In genomic region chr15:48550822-48551525, GRCh38 we compare ENCODE assay signal across 18 cellular contexts.
DNase-seq lines count a peak whose midpoint lies in the region; ATAC-seq and TF ChIP-seq lines count a peak whose summit lies in the region.
"Had no signal": no experiment of that assay in that cellular context is flagged by ENCODE, and none has a peak within 500 bp of the region (broad histone marks: within the 10 kb centered on the region; RNA-seq: fewer than 3 reads in every experiment).

No MANE protein-coding gene starts in this region.

- intact Hi-C loops in Right ventricle myocardium superior (cut with DNase I): no loop called here
- intact Hi-C loops in cardiac septum (cut with DNase I): no loop called here

- H2AFZ ChIP-seq in mesenchymal stem cell (ENCODE audit: low read depth, low read length): no peak overlapping the region

- H3K4me1 Mint-ChIP-seq in activated CD4-positive, alpha-beta memory T cell treated with anti-CD3 and anti-CD28 coated beads, Interleukin-2, amount 10 ng/mL, durations not matched to agents 7 days and 5 days: no peaks in the 10 kb centered on the region
- H3K4me1 Mint-ChIP-seq: H9 had no signal

- no peak overlapping the region for H3K18ac ChIP-seq in mesenchymal stem cell (ENCODE audit: low read depth in 1 of 2, low read length in 2 of 2)

- H3K27me3 ChIP-seq in mesenchymal stem cell (ENCODE audit: control insufficient read depth in 1 of 2, insufficient read depth in 1 of 2, low read length in 2 of 2): no peaks in the 10 kb centered on the region
- H3K27me3 ChIP-seq: BLaER1, Peyer's patch had no signal

- H4K91ac ChIP-seq in mesenchymal stem cell (ENCODE audit: low read length): no peak overlapping the region

- H3K23ac ChIP-seq in mesenchymal stem cell (ENCODE audit: low read length in 2 of 2): no peak overlapping the region

- no peak overlapping the region for H2BK12ac ChIP-seq in mesenchymal stem cell (ENCODE audit: low read length in 2 of 2)

- 82% methylated on average over 2 of the region's 3 CpGs for WGBS in mesenchymal stem cell

- no peak overlapping the region for H2BK5ac ChIP-seq in mesenchymal stem cell (ENCODE audit: low read depth, low read length, poor library complexity, severe bottlenecking)

- DNase-seq in Right ventricle myocardium superior: no peak
- DNase-seq in cardiac septum (ENCODE audit: low spot score): no peak
- peak; percentile 35 for DNase-seq in fibroblast of mammary gland (ENCODE audit: low read depth)
- DNase-seq in mesenchymal stem cell: peak; percentile 63
- no peak for DNase-seq in GDM1 (lab: John Stamatoyannopoulos, UW)
- no peak for DNase-seq in NCI-H524 treated with DMSO at 0.1 percent for 48 hours (lab: John Stamatoyannopoulos, UW)
- no peak for DNase-seq in activated CD4-positive, alpha-beta memory T cell treated with anti-CD3 and anti-CD28 coated beads, Interleukin-2, amount 10 ng/mL, durations not matched to agents 7 days and 5 days
- DNase-seq: 8988T, COR-L47, DMS153, H9, NCI-H1417, NCI-H1930, NCI-H2171 treated with DMSO at 0.1 percent for 48 hours, NCI-H82, Peyer's patch had no signal

- no peak overlapping the region for H3K4me3 Mint-ChIP-seq in activated CD4-positive, alpha-beta memory T cell treated with anti-CD3 and anti-CD28 coated beads, Interleukin-2, amount 10 ng/mL, durations not matched to agents 7 days and 5 days
- H3K4me3 Mint-ChIP-seq: H9 had no signal

- H2BK120ac ChIP-seq in mesenchymal stem cell (ENCODE audit: low read depth, low read length): no peak overlapping the region

- H3K14ac ChIP-seq in mesenchymal stem cell (ENCODE audit: low read length in 2 of 2): no peak overlapping the region

- no peaks in the 10 kb centered on the region for H3K36me3 Mint-ChIP-seq in activated CD4-positive, alpha-beta memory T cell treated with anti-CD3 and anti-CD28 coated beads, Interleukin-2, amount 10 ng/mL, durations not matched to agents 7 days and 5 days (ENCODE audit: low read depth)

- H3K27ac ChIP-seq in mesenchymal stem cell (ENCODE audit: low read length, poor library complexity, severe bottlenecking): no peak overlapping the region
- H3K27ac ChIP-seq: BLaER1, Peyer's patch had no signal

- peaks cover 3% of the 10 kb centered on the region for H3K4me1 ChIP-seq in mesenchymal stem cell (ENCODE audit: control insufficient read depth, insufficient read depth, low read depth, low read length)
- H3K4me1 ChIP-seq: BLaER1, Peyer's patch had no signal

- CTCF ChIA-PET in activated CD4-positive, alpha-beta memory T cell treated with anti-CD3 and anti-CD28 coated beads, Interleukin-2, amount 10 ng/mL, durations not matched to agents 7 days and 5 days (lab: Charles Lee): no interaction called here

- no peak overlapping the region for H2AK5ac ChIP-seq in mesenchymal stem cell (ENCODE audit: low read length, severe bottlenecking)

- peaks cover 33% of the 10 kb centered on the region for H3K79me1 ChIP-seq in mesenchymal stem cell (replicated peaks; ENCODE audit: low read length, poor library complexity, severe bottlenecking)

- peaks cover 9 to 60% of the 10 kb centered on the region in 2 experiments for H3K36me3 ChIP-seq in mesenchymal stem cell (ENCODE audit: control insufficient read depth in 1 of 2, insufficient read depth in 2 of 2, low read depth in 1 of 2, low read length in 2 of 2)
- H3K36me3 ChIP-seq: BLaER1, Peyer's patch had no signal

- H4K8ac ChIP-seq in mesenchymal stem cell (ENCODE audit: low read length): no peak overlapping the region

- no peak overlapping the region for H3K9ac ChIP-seq in mesenchymal stem cell (ENCODE audit: low read length)
- H3K9ac ChIP-seq: BLaER1 had no signal

- H3K4me2 ChIP-seq in mesenchymal stem cell (ENCODE audit: low read length, poor library complexity, severe bottlenecking): no peak overlapping the region
- H3K4me2 ChIP-seq: BLaER1 had no signal

- no peaks in the 10 kb centered on the region for H3K9me3 ChIP-seq in mesenchymal stem cell (ENCODE audit: control insufficient read depth, low read length)
- H3K9me3 ChIP-seq: BLaER1, Peyer's patch had no signal

- POLR2A ChIA-PET in activated CD4-positive, alpha-beta memory T cell treated with anti-CD3 and anti-CD28 coated beads, Interleukin-2, amount 10 ng/mL, durations not matched to agents 7 days and 5 days (lab: Charles Lee): no interaction called here

- H3K27me3 Mint-ChIP-seq in activated CD4-positive, alpha-beta memory T cell treated with anti-CD3 and anti-CD28 coated beads, Interleukin-2, amount 10 ng/mL, durations not matched to agents 7 days and 5 days: peaks cover 9% of the 10 kb centered on the region

- no peak overlapping the region for H2BK15ac ChIP-seq in mesenchymal stem cell (ENCODE audit: low read depth, poor library complexity, severe bottlenecking)

- no peak overlapping the region for H3K4ac ChIP-seq in mesenchymal stem cell (ENCODE audit: low read depth in 1 of 2, low read length in 2 of 2)

- H3K4me3 ChIP-seq in fibroblast of mammary gland (ENCODE audit: control insufficient read depth, low read depth, low read length) (no peak overlapping the region), mesenchymal stem cell (ENCODE audit: insufficient read depth in 1 of 2, low read depth in 1 of 2, low read length in 2 of 2) (no peak overlapping the region)
- H3K4me3 ChIP-seq: BLaER1, Peyer's patch had no signal

- peak; percentile 83 for ATAC-seq in Right ventricle myocardium superior (ENCODE audit: poor library complexity)
- no peak for ATAC-seq in HG03139 (IDR thresholded peaks at IDR 0.05; ENCODE audit: unreplicated experiment)

- TF ChIP-seq CTCF in fibroblast of mammary gland (conservative IDR thresholded peaks at IDR 0.05; ENCODE audit: control insufficient read depth, insufficient read depth, low read depth, low read length): no peak

- H3K27ac Mint-ChIP-seq in activated CD4-positive, alpha-beta memory T cell treated with anti-CD3 and anti-CD28 coated beads, Interleukin-2, amount 10 ng/mL, durations not matched to agents 7 days and 5 days: no peak overlapping the region

- no peaks in the 10 kb centered on the region for H3K9me3 Mint-ChIP-seq in activated CD4-positive, alpha-beta memory T cell treated with anti-CD3 and anti-CD28 coated beads, Interleukin-2, amount 10 ng/mL, durations not matched to agents 7 days and 5 days
- H3K9me3 Mint-ChIP-seq: H9 had no signal

Comparison
In these comparisons a context has a peak if more than half of its experiments do, and no peak if none do; other contexts are left out.
1. DNase-seq: peak in fibroblast of mammary gland (single experiment) and mesenchymal stem cell (single experiment); none in Right ventricle myocardium superior (single experiment), cardiac septum (single experiment), GDM1 (single experiment), NCI-H524 treated with DMSO at 0.1 percent for 48 hours (single experiment) and activated CD4-positive, alpha-beta memory T cell treated with anti-CD3 and anti-CD28 coated beads, Interleukin-2, amount 10 ng/mL, durations not matched to agents 7 days and 5 days (single experiment).